Comparison of ENCODE assay signal across 2 cellular contexts in genomic region chr5:132677191-132677590, GRCh38.
TF ChIP-seq lines count a peak whose summit lies in the region.

No MANE protein-coding gene starts in this region.

TF ChIP-seq in HEK293, 187 proteins besides CTCF, POLR2A, EP300 and RAD21 (continued from another document and continues in another):
- TF ChIP-seq ZSCAN5A (tag by site-specific recombination; IDR thresholded peaks at IDR 0.05) (no peak), ZFP3 (tag by site-specific recombination; IDR thresholded peaks at IDR 0.05; ENCODE audit: low read depth) (no peak), ZNF426 (tag by site-specific recombination; IDR thresholded peaks at IDR 0.05) (no peak), PRDM4 (tag by site-specific recombination; IDR thresholded peaks at IDR 0.05) (no peak), ZBTB10 (tag by site-specific recombination; IDR thresholded peaks at IDR 0.05) (no peak), ZBTB7A (tag by site-specific recombination; IDR thresholded peaks at IDR 0.05; ENCODE audit: low read depth) (no peak), ZNF600 (tag by site-specific recombination; IDR thresholded peaks at IDR 0.05) (peak; percentile 51; the same call in 1 of the 2 replicates), GLIS1 (tag by site-specific recombination; IDR thresholded peaks at IDR 0.05) (peak; percentile 32; the same call in 1 of the 2 replicates), ZNF501 (tag by site-specific recombination; IDR thresholded peaks at IDR 0.05) (no peak), ZBTB21 (tag by site-specific recombination; IDR thresholded peaks at IDR 0.05) (no peak), KLF17 (tag by site-specific recombination; IDR thresholded peaks at IDR 0.05) (0 out of 2 replicates have a peak, but pooled peaks have one; percentile 36), YY1 (tag by site-specific recombination; IDR thresholded peaks at IDR 0.05) (no peak), MZF1 (tag by site-specific recombination; IDR thresholded peaks at IDR 0.05; ENCODE audit: borderline replicate concordance) (no peak), EGR2 (tag by site-specific recombination; IDR thresholded peaks at IDR 0.05; ENCODE audit: low read depth) (no peak), ZNF561 (tag by site-specific recombination; IDR thresholded peaks at IDR 0.05; ENCODE audit: borderline replicate concordance) (no peak), ZFP41 (tag by site-specific recombination; IDR thresholded peaks at IDR 0.05; ENCODE audit: borderline replicate concordance) (no peak), ZNF837 (tag by site-specific recombination; IDR thresholded peaks at IDR 0.05) (no peak), SCRT1 (tag by site-specific recombination; IDR thresholded peaks at IDR 0.05; ENCODE audit: borderline replicate concordance) (no peak), ZBTB17 (tag by site-specific recombination; IDR thresholded peaks at IDR 0.05) (peak; percentile 40; the same call in 1 of the 2 replicates), ZNF221 (tag by site-specific recombination; IDR thresholded peaks at IDR 0.05; ENCODE audit: borderline replicate concordance) (no peak), ZNF169 (tag by site-specific recombination; IDR thresholded peaks at IDR 0.05) (no peak), HOXA7 (CRISPR knock-in tag; IDR thresholded peaks at IDR 0.05; ENCODE audit: borderline replicate concordance) (no peak), ZNF362 (tag by site-specific recombination; IDR thresholded peaks at IDR 0.05) (no peak), ZNF16 (tag by site-specific recombination; IDR thresholded peaks at IDR 0.05; ENCODE audit: low read depth) (no peak), ZNF48 (tag by site-specific recombination; IDR thresholded peaks at IDR 0.05) (no peak)

TF ChIP-seq in WTC11, 78 proteins besides CTCF, POLR2A, EP300 and RAD21 (continued from another document):
- TF ChIP-seq ESRRA (CRISPR knock-in tag; IDR thresholded peaks at IDR 0.05; ENCODE audit: borderline replicate concordance) (no peak), OVOL2 (CRISPR knock-in tag; IDR thresholded peaks at IDR 0.05; ENCODE audit: borderline replicate concordance) (no peak), JUN (CRISPR knock-in tag; IDR thresholded peaks at IDR 0.05) (no peak)
